7 cellular contexts compared by ENCODE assay signal in genomic region chr7:102958004-102958403, GRCh38. TPM values are rescaled to one million over a fixed set of nuclear protein-coding genes. Genes with fewer than 3 reads are reported as not detected.
"Had no signal": no experiment of that assay in that cellular context is flagged by ENCODE, and none has a peak within 500 bp of the region (broad histone marks: within the 10 kb centered on the region; RNA-seq: fewer than 3 reads in every experiment).

No MANE protein-coding gene starts in this region.

RNA-seq across cellular contexts. Expression of gene LRRC17, which starts 45.2 kb away (rescaled TPM):
- total RNA-seq: activated naive CD4-positive, alpha-beta T cell treated with anti-CD3 and anti-CD28 coated beads for 36 hours; activated naive CD4-positive, alpha-beta T cell treated with anti-CD3 and anti-CD28 coated beads, Interleukin-2, amount 50 U/mL, for 72 hours; activated naive CD8-positive, alpha-beta T cell treated with anti-CD3 and anti-CD28 coated beads for 36 hours; activated naive CD8-positive, alpha-beta T cell treated with anti-CD3 and anti-CD28 coated beads, Interleukin-2, amount 10 ng/mL, durations not matched to agents 7 days and 5 days; activated T-helper 1 cell treated with anti-CD3 and anti-CD28 coated beads, Interleukin-12 subunit alpha, Interleukin-12 subunit beta, Interleukin-2, Interleukin-4 antibody, amounts not matched to agents 30 ng/mL and 10 ng/mL and 1 ng/mL, durations not matched to agents 14 hours and 24 hours and 36 hours; activated T-helper 17 cell treated with anti-CD3 and anti-CD28 coated beads, Interleukin-2, amount 50 U/mL, for 72 hours; activated T-helper 2 cell treated with anti-CD3 and anti-CD28 coated beads, Interferon-gamma antibody, Interleukin-2, Interleukin-4, amounts not matched to agents 10 μg/mL and 5 μg/mL and 100 μg/mL, durations not matched to agents 14 hours and 24 hours and 36 hours had no signal
